10 cellular contexts compared by ENCODE assay signal in the genomic region with DNA sequence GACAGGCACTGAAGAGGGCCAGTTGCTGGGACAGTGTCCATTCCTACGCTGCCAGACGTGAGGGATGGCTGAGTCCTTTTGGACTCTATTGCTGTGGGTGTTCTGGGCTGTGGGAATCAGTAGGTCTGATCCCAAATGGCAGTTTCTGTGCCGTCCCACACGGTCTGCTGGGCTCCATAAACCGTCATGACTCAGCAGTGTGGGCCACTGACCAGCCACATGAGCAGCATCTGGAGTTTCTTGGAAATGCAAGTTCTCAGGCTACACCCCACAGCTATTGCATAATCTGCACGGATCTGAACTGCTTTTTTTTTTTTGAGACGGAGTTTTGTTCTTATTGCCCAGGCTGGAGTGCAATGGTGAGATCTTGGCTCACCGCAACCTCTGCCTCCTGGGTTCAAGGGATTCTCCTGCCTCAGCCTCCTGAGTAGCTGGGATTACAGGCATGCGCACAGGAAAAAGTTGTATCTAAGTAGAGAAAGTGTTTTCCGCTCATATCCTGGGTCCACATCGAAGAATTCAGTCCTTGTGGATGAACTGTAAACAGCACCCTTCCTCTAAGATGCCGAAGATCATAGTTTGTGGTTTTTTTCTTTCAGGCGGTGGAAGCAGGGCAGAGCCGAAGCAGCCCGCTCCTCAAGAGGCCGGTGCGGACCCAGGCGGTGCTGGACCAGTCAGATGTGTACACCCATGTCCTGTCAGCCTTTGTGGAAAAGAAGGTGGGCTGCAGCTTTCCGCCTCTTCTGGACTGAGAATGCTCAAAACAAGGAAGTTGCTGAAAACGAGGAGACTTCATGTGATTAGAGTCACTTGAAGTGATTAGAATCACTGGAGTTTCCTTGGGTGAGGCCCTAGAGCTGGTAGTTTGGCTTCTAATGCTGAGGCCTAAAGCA. TPM values are rescaled to one million over a fixed set of nuclear protein-coding genes. Genes with fewer than 3 reads are reported as not detected.
DNase-seq lines count a peak whose midpoint lies in the region; ATAC-seq and TF ChIP-seq lines count a peak whose summit lies in the region.
"Had no signal": no experiment of that assay in that cellular context is flagged by ENCODE, and none has a peak within 500 bp of the region (broad histone marks: within the 10 kb centered on the region; RNA-seq: fewer than 3 reads in every experiment).

No MANE protein-coding gene starts in this region.

- H3K4me1 ChIP-seq in PC-3 (ENCODE audit: insufficient read depth, low read length), result peaks cover 38% of the 10 kb centered on the region
- no peaks in the 10 kb centered on the region for H3K4me1 ChIP-seq in effector memory CD4-positive, alpha-beta T cell (ENCODE audit: control insufficient read depth, insufficient read depth, low read length, poor library complexity, severe bottlenecking)

- H3K27me3 Mint-ChIP-seq in CD14-positive monocyte (ENCODE audit: low read depth in 3 of 3), result peaks cover 0 to 1% (median 0%) of the 10 kb centered on the region in 3 donors
- no peaks in the 10 kb centered on the region for H3K27me3 Mint-ChIP-seq in nephron progenitor cell (ENCODE audit: low read depth, poor library complexity)
- no peaks in the 10 kb centered on the region for H3K27me3 Mint-ChIP-seq in activated CD8-positive, alpha-beta memory T cell treated with anti-CD3 and anti-CD28 coated beads, Interleukin-2, amount 10 ng/mL, durations not matched to agents 7 days and 5 days

- H3K4me1 Mint-ChIP-seq in CD14-positive monocyte (peaks cover 30% of the 10 kb centered on the region), nephron progenitor cell (peaks cover 14% of the 10 kb centered on the region)
- H3K4me1 Mint-ChIP-seq in activated CD8-positive, alpha-beta memory T cell treated with anti-CD3 and anti-CD28 coated beads, Interleukin-2, amount 10 ng/mL, durations not matched to agents 7 days and 5 days, result peaks cover 7% of the 10 kb centered on the region

- H2AFZ ChIP-seq in PC-3 (ENCODE audit: low read length), result no peak overlapping the region

- H4K20me1 ChIP-seq in PC-3 (ENCODE audit: low read length), result no peaks in the 10 kb centered on the region

- no peaks in the 10 kb centered on the region for H3K79me2 ChIP-seq in PC-3 (ENCODE audit: low read length)

- peak overlapping the region; percentile 45 for H3K4me2 ChIP-seq in PC-3 (ENCODE audit: low read length)

- H3K27me3 ChIP-seq in PC-3 (ENCODE audit: low read length), result no peaks in the 10 kb centered on the region
- H3K27me3 ChIP-seq in effector memory CD4-positive, alpha-beta T cell (replicated peaks; ENCODE audit: control insufficient read depth, insufficient read depth, low read length, poor library complexity, severe bottlenecking), result no peaks in the 10 kb centered on the region

- no peak overlapping the region for H3K4me3 Mint-ChIP-seq in CD14-positive monocyte
- H3K4me3 Mint-ChIP-seq in nephron progenitor cell, result no peak overlapping the region
- no peak overlapping the region for H3K4me3 Mint-ChIP-seq in activated CD8-positive, alpha-beta memory T cell treated with anti-CD3 and anti-CD28 coated beads, Interleukin-2, amount 10 ng/mL, durations not matched to agents 7 days and 5 days

- no peaks in the 10 kb centered on the region for H3K9me3 Mint-ChIP-seq in CD14-positive monocyte
- H3K9me3 Mint-ChIP-seq in nephron progenitor cell, result no peaks in the 10 kb centered on the region
- no peaks in the 10 kb centered on the region for H3K9me3 Mint-ChIP-seq in activated CD8-positive, alpha-beta memory T cell treated with anti-CD3 and anti-CD28 coated beads, Interleukin-2, amount 10 ng/mL, durations not matched to agents 7 days and 5 days (ENCODE audit: low read depth)

- H3K27ac ChIP-seq in PC-3 (ENCODE audit: low read length), result peak overlapping the region; percentile 78
- no peak overlapping the region for H3K27ac ChIP-seq in effector memory CD4-positive, alpha-beta T cell (ENCODE audit: insufficient read depth, low read length, poor library complexity, severe bottlenecking)

- H3K4me3 ChIP-seq in PC-3 (ENCODE audit: low read length), result no peak overlapping the region
- no peak overlapping the region for H3K4me3 ChIP-seq in effector memory CD4-positive, alpha-beta T cell (ENCODE audit: insufficient read depth, low read depth, low read length, poor library complexity, severe bottlenecking)
- H3K4me3 ChIP-seq: skin epidermis had no signal

- BruUV-seq in PC-3 (replicated peaks; lab: Mats Ljungman, UMichigan), result no TSS peak

- H3K36me3 Mint-ChIP-seq in CD14-positive monocyte (peaks cover 84 to 89% of the 10 kb centered on the region in 2 donors), nephron progenitor cell (ENCODE audit: low read depth) (peaks cover 76% of the 10 kb centered on the region)
- H3K36me3 Mint-ChIP-seq in activated CD8-positive, alpha-beta memory T cell treated with anti-CD3 and anti-CD28 coated beads, Interleukin-2, amount 10 ng/mL, durations not matched to agents 7 days and 5 days, result peaks cover 51% of the 10 kb centered on the region

- H3K9ac ChIP-seq in PC-3 (ENCODE audit: low read length), result 0 out of 2 replicates have a peak overlapping the region, but pooled peaks have one; percentile 16

- intact Hi-C loops in CD14-positive monocyte (cut with micrococcal nuclease) (no loop called here), PC-3 (cut with micrococcal nuclease) (no loop called here)

- ATAC-seq in PC-3 (no peak), esophagus mucosa (peak; percentile 35), GM21381 (IDR thresholded peaks at IDR 0.05; ENCODE audit: unreplicated experiment) (no peak), HG02938 (IDR thresholded peaks at IDR 0.05; ENCODE audit: unreplicated experiment) (no peak)
- no peak for ATAC-seq in activated CD8-positive, alpha-beta memory T cell treated with anti-CD3 and anti-CD28 coated beads, Interleukin-2, amount 10 ng/mL, durations not matched to agents 7 days and 5 days

- peaks cover 62% of the 10 kb centered on the region for H3K36me3 ChIP-seq in PC-3 (ENCODE audit: low read depth, low read length)
- H3K36me3 ChIP-seq in effector memory CD4-positive, alpha-beta T cell (ENCODE audit: control insufficient read depth, insufficient read depth, low read length), result peaks cover 89% of the 10 kb centered on the region

- H3K27ac Mint-ChIP-seq in CD14-positive monocyte (peak overlapping the region; percentile 4 to 85 (median 72)), nephron progenitor cell (peak overlapping the region; percentile 8)
- H3K27ac Mint-ChIP-seq in activated CD8-positive, alpha-beta memory T cell treated with anti-CD3 and anti-CD28 coated beads, Interleukin-2, amount 10 ng/mL, durations not matched to agents 7 days and 5 days, result no peak overlapping the region

- H3F3A ChIP-seq in PC-3 (ENCODE audit: low read length, unreplicated experiment), result peaks cover 6% of the 10 kb centered on the region

- H3K9me3 ChIP-seq in PC-3 (ENCODE audit: low read length), result no peaks in the 10 kb centered on the region
- H3K9me3 ChIP-seq in effector memory CD4-positive, alpha-beta T cell (ENCODE audit: control insufficient read depth, low read length), result no peaks in the 10 kb centered on the region

- TF ChIP-seq CTCF in CD14-positive monocyte (IDR thresholded peaks at IDR 0.05) (no peak), PC-3 (conservative IDR thresholded peaks at IDR 0.05; ENCODE audit: low read depth, low read length) (no peak), nephron progenitor cell (IDR thresholded peaks at IDR 0.05) (no peak)

- POLR2A ChIA-PET in PC-3 (lab: Charles Lee; ENCODE audit: unreplicated experiment), result no interaction called here

- DNase-seq in CD14-positive monocyte (ENCODE audit: low spot score) (no peak), PC-3 (peak; percentile 39), nephron progenitor cell (no peak)
- no peak for DNase-seq in activated CD8-positive, alpha-beta memory T cell treated with anti-CD3 and anti-CD28 coated beads, Interleukin-2, amount 10 ng/mL, durations not matched to agents 7 days and 5 days
- DNase-seq in effector memory CD4-positive, alpha-beta T cell, result no peak
- DNase-seq: NCI-H2171 treated with DMSO at 0.1 percent for 48 hours had no signal

- H3K9me2 ChIP-seq in PC-3 (replicated peaks; ENCODE audit: low read length), result no peaks in the 10 kb centered on the region

- CTCF ChIA-PET in PC-3 (lab: Charles Lee), result no interaction called here
- CTCF ChIA-PET in activated CD8-positive, alpha-beta memory T cell treated with anti-CD3 and anti-CD28 coated beads, Interleukin-2, amount 10 ng/mL, durations not matched to agents 7 days and 5 days (lab: Charles Lee), result interaction anchor here (1.0 to 3.2 kb wide), 2 partner anchors 13 to 30 kb away, joined by 3 to 13 read pairs; no protein-coding TSS in a partner anchor

RNA-seq across cellular contexts. Expression of gene RMC1, which starts 25.5 kb away (rescaled TPM):
- 10 to 100 TPM; 21.9 to 30.1 TPM for polyA plus RNA-seq in CD14-positive monocyte
- total RNA-seq in PC-3 (2014; rRNA removed) (23.2 and 27.6 TPM in 2 replicates), esophagus mucosa (17.4 TPM)
- total RNA-seq in activated CD8-positive, alpha-beta memory T cell treated with anti-CD3 and anti-CD28 coated beads, Interleukin-2, amount 10 ng/mL, durations not matched to agents 7 days and 5 days, result 10 to 100 TPM; 48.7 to 51.7 TPM

RNA-seq across cellular contexts. Expression of gene NPC1, which starts 57.5 kb away (rescaled TPM):
- polyA plus RNA-seq in CD14-positive monocyte, result 10 to 100 TPM in 1 of 2 donors, 1 to 10 TPM in 1; 7.5 to 17.9 TPM
- total RNA-seq in PC-3 (2014; rRNA removed) (85.5 and 122 TPM in 2 replicates), esophagus mucosa (38.1 TPM)
- 10 to 100 TPM; 36.1 to 37.4 TPM for total RNA-seq in activated CD8-positive, alpha-beta memory T cell treated with anti-CD3 and anti-CD28 coated beads, Interleukin-2, amount 10 ng/mL, durations not matched to agents 7 days and 5 days
